8 cellular contexts compared by ENCODE assay signal in genomic region chr1:52348704-52349301, GRCh38. TPM values are rescaled to one million over a fixed set of nuclear protein-coding genes. Genes with fewer than 3 reads are reported as not detected.
DNase-seq lines count a peak whose midpoint lies in the region; ATAC-seq, FAIRE-seq and TF ChIP-seq lines count a peak whose summit lies in the region.

No MANE protein-coding gene starts in this region.

- dilution Hi-C loops in keratinocyte (cut with MboI; ENCODE audit: extremely low pct_ligation_motif_present, low sequenced_read_pairs) = no loop called here

- no peaks in the 10 kb centered on the region for H3K9me3 ChIP-seq in keratinocyte (ENCODE audit: control insufficient read depth, low read depth, low read length)

- H3K36me3 ChIP-seq in keratinocyte (ENCODE audit: control insufficient read depth in 2 of 2, extremely low read depth in 1 of 2, insufficient read depth in 2 of 2, low read length in 2 of 2) = peaks cover 18 to 20% of the 10 kb centered on the region in 2 experiments

- ATAC-seq in GM21381 (IDR thresholded peaks at IDR 0.05; ENCODE audit: unreplicated experiment) (no peak), HG03045 (IDR thresholded peaks at IDR 0.05; ENCODE audit: unreplicated experiment) (no peak)

- no peaks in the 10 kb centered on the region for H4K20me1 ChIP-seq in keratinocyte (ENCODE audit: control insufficient read depth, extremely low read depth, insufficient read depth, low read length)

- no peak for FAIRE-seq in keratinocyte (lab: Jason Lieb, UNC)

- no peak overlapping the region for H2AFZ ChIP-seq in keratinocyte (ENCODE audit: control insufficient read depth, low read length)

- no peaks in the 10 kb centered on the region for H3K79me2 ChIP-seq in keratinocyte (ENCODE audit: control insufficient read depth, insufficient read depth, low read length)

- TF ChIP-seq CTCF in HFF-Myc (IDR thresholded peaks at IDR 0.05; ENCODE audit: low read depth, low read length, missing control alignments) = peak; percentile 45
- TF ChIP-seq CTCF in keratinocyte (optimal IDR thresholded peaks at IDR 0.05 in 1 of 3, IDR thresholded peaks at IDR 0.05 in 1 of 3, conservative IDR thresholded peaks at IDR 0.05 in 1 of 3; ENCODE audit: extremely low read depth in 1 of 3, insufficient read depth in 2 of 3, low read length in 3 of 3) = peak; percentile 40 to 62 (median 49)

- no peaks in the 10 kb centered on the region for H3K27me3 ChIP-seq in keratinocyte (ENCODE audit: control insufficient read depth, extremely low read depth, insufficient read depth, low read length)

- H3K4me3 ChIP-seq in HFF-Myc (replicated peaks; ENCODE audit: low read depth, low read length) (no peak overlapping the region), keratinocyte (ENCODE audit: control insufficient read depth in 2 of 3, extremely low read depth in 1 of 3, insufficient read depth in 2 of 3, low read depth in 1 of 3, low read length in 3 of 3) (no peak overlapping the region)

- no peak overlapping the region for H3K4me2 ChIP-seq in keratinocyte (ENCODE audit: control insufficient read depth, extremely low read depth, insufficient read depth, low read depth, low read length)

- H3K9me1 ChIP-seq in keratinocyte (ENCODE audit: control insufficient read depth, extremely low read depth, insufficient read depth, low read length) = no peaks in the 10 kb centered on the region

- no peak overlapping the region for H3K27ac ChIP-seq in keratinocyte (ENCODE audit: control insufficient read depth, insufficient read depth, low read length)

- H3K4me1 ChIP-seq in keratinocyte (ENCODE audit: control insufficient read depth, extremely low read depth, insufficient read depth, low read length) = no peaks in the 10 kb centered on the region

- DNase-seq in AG08396 (ENCODE audit: low spot score) (peak; percentile 50), HFF-Myc (ENCODE audit: extremely low read depth, low read depth) (no peak), astrocyte of the hippocampus (ENCODE audit: low read depth, low spot score) (peak; percentile 66), keratinocyte (ENCODE audit: low read depth, low spot score) (no peak), GM19238 (ENCODE audit: insufficient read length, low spot score) (no peak)
- no peak for DNase-seq in activated CD8-positive, alpha-beta memory T cell treated with anti-CD3 and anti-CD28 coated beads, Interleukin-2, amount 50 U/mL, for 4 hours

- H3K9ac ChIP-seq in keratinocyte (ENCODE audit: control insufficient read depth, extremely low read depth, insufficient read depth, low read length) = no peak overlapping the region

RNA-seq across cellular contexts. Expression of gene CC2D1B, which starts 17.2 kb away (rescaled TPM):
- polyA plus RNA-seq in keratinocyte = 12.5 to 14.4 TPM (median 13.6 TPM) in 3 replicates
- 6.5 TPM for polyA plus RNA-seq in keratinocyte (2011; ENCODE audit: low read depth)
- 10.8 and 11.2 TPM in 2 replicates for polyA plus RNA-seq in keratinocyte (2011; cell fraction: cytosol; rRNA removed)
- polyA plus RNA-seq in keratinocyte (2011; cell fraction: nucleus; rRNA removed) = 24.2 and 30.2 TPM in 2 replicates
- 9.5 and 19.0 TPM in 2 replicates for polyA plus RNA-seq in keratinocyte (2012; ENCODE audit: low replicate concordance)
- polyA minus RNA-seq in keratinocyte = 13.1 to 32.5 TPM (median 13.9 TPM) in 3 replicates
- polyA minus RNA-seq in keratinocyte (2011; cell fraction: cytosol; rRNA and poly(A)+ RNA removed) = 23.6 TPM
- polyA minus RNA-seq in keratinocyte (2011; cell fraction: nucleus; rRNA and poly(A)+ RNA removed) = 10.7 and 12.7 TPM in 2 replicates

RNA-seq across cellular contexts. Expression of gene ORC1, which starts 55.4 kb away (rescaled TPM):
- polyA plus RNA-seq in keratinocyte = 1.1 to 6.5 TPM (median 5.8 TPM) in 3 replicates
- not detected for polyA plus RNA-seq in keratinocyte (2011; ENCODE audit: low read depth)
- 1.2 and 1.8 TPM in 2 replicates for polyA plus RNA-seq in keratinocyte (2011; cell fraction: cytosol; rRNA removed)
- 1.5 and 1.8 TPM in 2 replicates for polyA plus RNA-seq in keratinocyte (2011; cell fraction: nucleus; rRNA removed)
- polyA plus RNA-seq in keratinocyte (2012; ENCODE audit: low replicate concordance) = 0.20 and 4.2 TPM in 2 replicates
- 1.4 to 6.3 TPM (median 5.5 TPM) in 3 replicates for polyA minus RNA-seq in keratinocyte
- 1.2 TPM for polyA minus RNA-seq in keratinocyte (2011; cell fraction: cytosol; rRNA and poly(A)+ RNA removed)
- 0.63 and 1.5 TPM in 2 replicates for polyA minus RNA-seq in keratinocyte (2011; cell fraction: nucleus; rRNA and poly(A)+ RNA removed)

RNA-seq across cellular contexts. Expression of gene PRPF38A, which starts 55.6 kb away (rescaled TPM):
- polyA plus RNA-seq in keratinocyte = 13.5 to 29.5 TPM (median 21.6 TPM) in 3 replicates
- 10.2 TPM for polyA plus RNA-seq in keratinocyte (2011; ENCODE audit: low read depth)
- polyA plus RNA-seq in keratinocyte (2011; cell fraction: cytosol; rRNA removed) = 12.1 and 18.1 TPM in 2 replicates
- 26.0 and 28.3 TPM in 2 replicates for polyA plus RNA-seq in keratinocyte (2011; cell fraction: nucleus; rRNA removed)
- 18.7 and 22.6 TPM in 2 replicates for polyA plus RNA-seq in keratinocyte (2012; ENCODE audit: low replicate concordance)
- 8.6 to 17.9 TPM (median 14.7 TPM) in 3 replicates for polyA minus RNA-seq in keratinocyte
- 3.5 TPM for polyA minus RNA-seq in keratinocyte (2011; cell fraction: cytosol; rRNA and poly(A)+ RNA removed)
- 6.2 and 16.1 TPM in 2 replicates for polyA minus RNA-seq in keratinocyte (2011; cell fraction: nucleus; rRNA and poly(A)+ RNA removed)

Comparison
In these comparisons a context has a peak if more than half of its experiments do, and no peak if none do; other contexts are left out.
1. DNase-seq: peak in AG08396 (single experiment) and astrocyte of the hippocampus (single experiment); none in HFF-Myc (single experiment), keratinocyte (single experiment), GM19238 (single experiment) and activated CD8-positive, alpha-beta memory T cell treated with anti-CD3 and anti-CD28 coated beads, Interleukin-2, amount 50 U/mL, for 4 hours (single experiment).